Comparison of ENCODE assay signal across 9 cellular contexts in the genomic region with DNA sequence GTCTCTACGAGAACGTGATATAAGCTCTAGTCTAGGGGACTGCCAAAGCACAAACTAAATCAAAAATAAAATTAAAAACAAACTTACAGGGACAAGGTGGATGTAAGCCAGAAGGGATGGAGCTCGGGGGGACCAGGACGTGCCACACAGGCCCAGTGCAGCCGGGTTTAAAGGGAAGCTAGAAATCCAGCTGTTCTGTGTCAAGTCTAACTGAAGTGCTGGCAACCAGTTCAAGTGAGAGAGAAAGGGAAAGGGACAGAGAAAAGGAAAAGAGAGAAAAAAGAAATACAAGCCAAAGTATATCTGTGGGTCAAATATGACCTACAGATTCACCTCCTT.
DNase-seq lines count a peak whose midpoint lies in the region; ATAC-seq and TF ChIP-seq lines count a peak whose summit lies in the region.
"Had no signal": no experiment of that assay in that cellular context is flagged by ENCODE, and none has a peak within 500 bp of the region (broad histone marks: within the 10 kb centered on the region; RNA-seq: fewer than 3 reads in every experiment).

No MANE protein-coding gene starts in this region.

- peaks cover 38% of the 10 kb centered on the region for H3K4me1 ChIP-seq in CD4-positive, alpha-beta memory T cell (ENCODE audit: insufficient read depth, low read length)
- H3K4me1 ChIP-seq in rectal smooth muscle tissue (ENCODE audit: control insufficient read depth, insufficient read depth, low read length) = no peaks in the 10 kb centered on the region

- POLR2A ChIA-PET in CD4-positive, alpha-beta memory T cell (lab: Charles Lee; ENCODE audit: partially characterized antibody) = no interaction called here
- POLR2A ChIA-PET in activated CD4-positive, alpha-beta memory T cell treated with anti-CD3 and anti-CD28 coated beads, Interleukin-2, amount 10 ng/mL, durations not matched to agents 7 days and 5 days (lab: Charles Lee) = interaction anchor here (0.7 to 5.4 kb wide), 4 partner anchors 11 to 57 kb away, joined by 3 to 42 read pairs (median 4); no protein-coding TSS in a partner anchor

- no peak overlapping the region for H3K4me3 ChIP-seq in CD4-positive, alpha-beta memory T cell (ENCODE audit: low read length in 2 of 2)
- H3K4me3 ChIP-seq in fibroblast of villous mesenchyme (ENCODE audit: low read depth, low read length) = peak overlapping the region; percentile 55
- H3K4me3 ChIP-seq in rectal smooth muscle tissue (ENCODE audit: low read length) = peak overlapping the region; percentile 51

- DNase-seq in CD4-positive, alpha-beta memory T cell = no peak
- DNase-seq in activated CD4-positive, alpha-beta memory T cell treated with anti-CD3 and anti-CD28 coated beads, Interleukin-2, amount 10 ng/mL, durations not matched to agents 7 days and 5 days = no peak
- no peak for DNase-seq in fibroblast of villous mesenchyme (ENCODE audit: low read depth)
- DNase-seq in glutamatergic neuron = no peak
- DNase-seq in GM19240 (ENCODE audit: insufficient read length, low spot score) = no peak
- DNase-seq: DMS153 had no signal

- no peak overlapping the region for H3K27ac ChIP-seq in CD4-positive, alpha-beta memory T cell (ENCODE audit: low read depth, low read length)
- peak overlapping the region; percentile 63 for H3K27ac ChIP-seq in rectal smooth muscle tissue (ENCODE audit: low read depth, low read length)

- H3K9me3 ChIP-seq in CD4-positive, alpha-beta memory T cell (ENCODE audit: control insufficient read depth in 1 of 2, low read length in 2 of 2) = no peaks in the 10 kb centered on the region

- TF ChIP-seq CTCF in fibroblast of villous mesenchyme (IDR thresholded peaks at IDR 0.05; ENCODE audit: insufficient read depth, low read depth, low read length) = no peak
- no peak for TF ChIP-seq CTCF in glutamatergic neuron (IDR thresholded peaks at IDR 0.05; ENCODE audit: partially characterized antibody, unreplicated experiment)

- ATAC-seq in HG02763 (IDR thresholded peaks at IDR 0.05; ENCODE audit: unreplicated experiment) = no peak
- ATAC-seq in GM21423 (IDR thresholded peaks at IDR 0.05; ENCODE audit: unreplicated experiment) = no peak

- peak overlapping the region in 3 of 8 donors; percentile 18 to 46 (median 45) for H3K4me3 Mint-ChIP-seq in CD4-positive, alpha-beta memory T cell
- peak overlapping the region; percentile 43 for H3K4me3 Mint-ChIP-seq in activated CD4-positive, alpha-beta memory T cell treated with anti-CD3 and anti-CD28 coated beads, Interleukin-2, amount 10 ng/mL, durations not matched to agents 7 days and 5 days
- no peak overlapping the region for H3K4me3 Mint-ChIP-seq in glutamatergic neuron (ENCODE audit: unreplicated experiment)

- H3K27me3 ChIP-seq in CD4-positive, alpha-beta memory T cell (ENCODE audit: insufficient read depth, low read length) = no peaks in the 10 kb centered on the region
- no peaks in the 10 kb centered on the region for H3K27me3 ChIP-seq in rectal smooth muscle tissue (ENCODE audit: control insufficient read depth, insufficient read depth, low read length)

- peaks cover 40 to 63% (median 50%) of the 10 kb centered on the region in 4 donors for H3K4me1 Mint-ChIP-seq in CD4-positive, alpha-beta memory T cell
- peaks cover 86% of the 10 kb centered on the region for H3K4me1 Mint-ChIP-seq in activated CD4-positive, alpha-beta memory T cell treated with anti-CD3 and anti-CD28 coated beads, Interleukin-2, amount 10 ng/mL, durations not matched to agents 7 days and 5 days
- H3K4me1 Mint-ChIP-seq in glutamatergic neuron (ENCODE audit: low read depth, unreplicated experiment) = peaks cover 57% of the 10 kb centered on the region

- intact Hi-C loops in CD4-positive, alpha-beta memory T cell (cut with micrococcal nuclease) = no loop called here

- H3K36me3 Mint-ChIP-seq in CD4-positive, alpha-beta memory T cell = peaks cover 0 to 4% of the 10 kb centered on the region in 2 donors
- peaks cover 49% of the 10 kb centered on the region for H3K36me3 Mint-ChIP-seq in activated CD4-positive, alpha-beta memory T cell treated with anti-CD3 and anti-CD28 coated beads, Interleukin-2, amount 10 ng/mL, durations not matched to agents 7 days and 5 days (ENCODE audit: low read depth)
- H3K36me3 Mint-ChIP-seq in glutamatergic neuron (ENCODE audit: unreplicated experiment) = no peaks in the 10 kb centered on the region

- no peaks in the 10 kb centered on the region for H3K9me3 Mint-ChIP-seq in CD4-positive, alpha-beta memory T cell
- no peaks in the 10 kb centered on the region for H3K9me3 Mint-ChIP-seq in activated CD4-positive, alpha-beta memory T cell treated with anti-CD3 and anti-CD28 coated beads, Interleukin-2, amount 10 ng/mL, durations not matched to agents 7 days and 5 days
- H3K9me3 Mint-ChIP-seq in glutamatergic neuron (ENCODE audit: unreplicated experiment) = peaks cover 5% of the 10 kb centered on the region

- no peaks in the 10 kb centered on the region for H3K27me3 Mint-ChIP-seq in CD4-positive, alpha-beta memory T cell
- no peaks in the 10 kb centered on the region for H3K27me3 Mint-ChIP-seq in activated CD4-positive, alpha-beta memory T cell treated with anti-CD3 and anti-CD28 coated beads, Interleukin-2, amount 10 ng/mL, durations not matched to agents 7 days and 5 days
- peaks cover 3% of the 10 kb centered on the region for H3K27me3 Mint-ChIP-seq in glutamatergic neuron (ENCODE audit: unreplicated experiment)

- no peak overlapping the region for H3K9ac ChIP-seq in rectal smooth muscle tissue (ENCODE audit: low read length)

- H3K27ac Mint-ChIP-seq in CD4-positive, alpha-beta memory T cell = peak overlapping the region in 5 of 7 donors; percentile 3 to 42 (median 16)
- peak overlapping the region; percentile 74 for H3K27ac Mint-ChIP-seq in activated CD4-positive, alpha-beta memory T cell treated with anti-CD3 and anti-CD28 coated beads, Interleukin-2, amount 10 ng/mL, durations not matched to agents 7 days and 5 days
- H3K27ac Mint-ChIP-seq in glutamatergic neuron (ENCODE audit: unreplicated experiment) = no peak overlapping the region

- no peaks in the 10 kb centered on the region for H3K36me3 ChIP-seq in CD4-positive, alpha-beta memory T cell (ENCODE audit: insufficient read depth, low read length)
- H3K36me3 ChIP-seq in rectal smooth muscle tissue (ENCODE audit: control insufficient read depth, insufficient read depth, low read length) = no peaks in the 10 kb centered on the region

- CTCF ChIA-PET in CD4-positive, alpha-beta memory T cell (lab: Charles Lee; ENCODE audit: partially characterized antibody) = no interaction called here
- CTCF ChIA-PET in activated CD4-positive, alpha-beta memory T cell treated with anti-CD3 and anti-CD28 coated beads, Interleukin-2, amount 10 ng/mL, durations not matched to agents 7 days and 5 days (lab: Charles Lee) = interaction anchor here (0.6 to 1.8 kb wide), 5 partner anchors 9 to 69 kb away, joined by 3 to 5 read pairs (median 3); no protein-coding TSS in a partner anchor

Comparison
In these comparisons a context has a peak if more than half of its experiments do, and no peak if none do; other contexts are left out.
1. H3K4me3 ChIP-seq: peak in fibroblast of villous mesenchyme (single experiment) and rectal smooth muscle tissue (single experiment); none in CD4-positive, alpha-beta memory T cell (0 of 2).